9 cellular contexts compared by ENCODE assay signal in the genomic region with DNA sequence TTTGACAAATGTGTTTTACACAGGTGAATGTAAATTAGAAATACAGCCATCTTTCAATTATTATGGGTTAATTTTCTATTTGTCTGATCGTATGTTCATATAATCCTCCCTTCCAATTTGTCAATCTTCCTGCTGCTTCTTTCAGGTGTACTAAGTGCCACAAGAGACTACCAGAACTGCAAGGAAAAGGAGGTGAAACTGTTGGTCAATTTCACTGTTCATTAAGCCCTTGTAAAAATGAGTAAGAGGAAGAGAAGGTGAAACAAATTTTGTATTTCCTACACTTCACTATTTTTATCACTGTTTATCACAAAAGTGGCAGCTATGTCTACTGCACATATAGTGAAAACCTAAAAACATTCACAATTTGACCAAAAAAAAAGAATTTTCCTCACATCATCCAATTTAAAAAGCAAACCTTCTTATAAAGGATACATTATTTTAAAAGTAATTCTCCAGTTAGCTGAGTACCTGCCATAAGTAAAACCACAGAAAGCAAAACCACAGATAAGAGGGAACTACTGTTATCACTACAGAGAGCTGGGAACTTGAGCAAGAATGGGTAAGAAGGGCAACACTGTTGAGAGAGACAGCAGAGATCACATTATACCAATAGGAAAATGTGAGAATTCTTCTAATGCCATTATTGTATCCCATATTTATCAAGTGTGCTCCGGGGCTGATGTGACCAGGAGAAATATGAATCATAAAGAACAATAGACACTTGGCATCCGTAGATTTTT.
DNase-seq lines count a peak whose midpoint lies in the region; ATAC-seq and TF ChIP-seq lines count a peak whose summit lies in the region.
"Had no signal": no experiment of that assay in that cellular context is flagged by ENCODE, and none has a peak within 500 bp of the region (broad histone marks: within the 10 kb centered on the region; RNA-seq: fewer than 3 reads in every experiment).

No MANE protein-coding gene starts in this region.

- H3K27me3 ChIP-seq in osteoblast (ENCODE audit: insufficient read depth, low read length) = no peaks in the 10 kb centered on the region

- H3K4me3 ChIP-seq in osteoblast (ENCODE audit: insufficient read depth, low read length) = no peak overlapping the region

- H3K27ac ChIP-seq in RWPE1 = no peak overlapping the region
- H3K27ac ChIP-seq in osteoblast (ENCODE audit: low read depth, low read length) = no peak overlapping the region

- no peak overlapping the region for H3K4me2 ChIP-seq in osteoblast (ENCODE audit: insufficient read depth, low read length)

- peak; percentile 90 to 98 for ATAC-seq in activated naive CD4-positive, alpha-beta T cell treated with anti-CD3 and anti-CD28 coated beads, Interleukin-2, amount 50 U/mL, for 72 hours
- ATAC-seq in HG03066 (IDR thresholded peaks at IDR 0.05; ENCODE audit: low read depth, unreplicated experiment) (peak; percentile 91), omental fat pad (ENCODE audit: low FRiP score) (no peak)
- peak; percentile 94 for ATAC-seq in stimulated activated naive CD8-positive, alpha-beta T cell treated with anti-CD3 and anti-CD28 coated beads, Interleukin-15, Interleukin-2, amounts not matched to agents 100 U/mL and 50 U/mL, for 24 hours

- H4K20me1 ChIP-seq in osteoblast (ENCODE audit: insufficient read depth, low read length) = no peaks in the 10 kb centered on the region

- H3K9me3 ChIP-seq in osteoblast (ENCODE audit: low read depth, low read length) = no peaks in the 10 kb centered on the region

- H3K36me3 Mint-ChIP-seq in activated naive CD4-positive, alpha-beta T cell treated with anti-CD3 and anti-CD28 coated beads, Interleukin-2, amount 50 U/mL, for 72 hours = peaks cover 0 to 3% of the 10 kb centered on the region in 2 donors
- no peaks in the 10 kb centered on the region for H3K36me3 Mint-ChIP-seq in activated naive CD4-positive, alpha-beta T cell treated with anti-CD3 and anti-CD28 coated beads, Interleukin-2, amount 10 ng/mL, durations not matched to agents 7 days and 5 days

- H3K36me3 ChIP-seq in osteoblast (ENCODE audit: insufficient read depth, low read length) = no peaks in the 10 kb centered on the region

- H2AFZ ChIP-seq in osteoblast (ENCODE audit: low read length) = no peak overlapping the region

- TF ChIP-seq CTCF in RWPE1 (conservative IDR thresholded peaks at IDR 0.05; ENCODE audit: low read depth) (no peak), omental fat pad (IDR thresholded peaks at IDR 0.05) (no peak), osteoblast (IDR thresholded peaks at IDR 0.05; ENCODE audit: extremely low read depth, low read depth, low read length) (no peak)

- H3K27me3 Mint-ChIP-seq in activated naive CD4-positive, alpha-beta T cell treated with anti-CD3 and anti-CD28 coated beads, Interleukin-2, amount 10 ng/mL, durations not matched to agents 7 days and 5 days = no peaks in the 10 kb centered on the region

- H3K27ac Mint-ChIP-seq in activated naive CD4-positive, alpha-beta T cell treated with anti-CD3 and anti-CD28 coated beads, Interleukin-2, amount 50 U/mL, for 72 hours = no peak overlapping the region
- no peak overlapping the region for H3K27ac Mint-ChIP-seq in activated naive CD4-positive, alpha-beta T cell treated with anti-CD3 and anti-CD28 coated beads, Interleukin-2, amount 10 ng/mL, durations not matched to agents 7 days and 5 days

- DNase-seq in activated naive CD4-positive, alpha-beta T cell treated with anti-CD3 and anti-CD28 coated beads, Interleukin-2, amount 50 U/mL, for 72 hours (ENCODE audit: low spot score in 2 of 2) = no peak
- DNase-seq in activated naive CD4-positive, alpha-beta T cell treated with anti-CD3 and anti-CD28 coated beads, Interleukin-2, amount 10 ng/mL, durations not matched to agents 7 days and 5 days = no peak
- DNase-seq in RWPE1 (ENCODE audit: low spot score) (peak; percentile 0), omental fat pad (ENCODE audit: low spot score) (no peak), osteoblast (ENCODE audit: insufficient read length, low spot score, missing footprints) (no peak)
- DNase-seq in stimulated activated naive CD8-positive, alpha-beta T cell treated with anti-CD3 and anti-CD28 coated beads, Interleukin-15, Interleukin-2, amounts not matched to agents 100 U/mL and 50 U/mL, for 24 hours = no peak
- no peak for DNase-seq in stimulated activated naive CD4-positive, alpha-beta T cell (lab: John Stamatoyannopoulos, UW)
- DNase-seq: hypothalamus had no signal

- POLR2A ChIA-PET in RWPE1 (lab: Yijun Ruan, JAX; ENCODE audit: low non-redundant PET) = no interaction called here

- H3K4me3 Mint-ChIP-seq in activated naive CD4-positive, alpha-beta T cell treated with anti-CD3 and anti-CD28 coated beads, Interleukin-2, amount 10 ng/mL, durations not matched to agents 7 days and 5 days = no peak overlapping the region

- peaks cover 2% of the 10 kb centered on the region for H3K79me2 ChIP-seq in osteoblast (ENCODE audit: insufficient read depth, low read length)

- peaks cover 0 to 4% of the 10 kb centered on the region in 2 donors for H3K9me3 Mint-ChIP-seq in activated naive CD4-positive, alpha-beta T cell treated with anti-CD3 and anti-CD28 coated beads, Interleukin-2, amount 50 U/mL, for 72 hours
- H3K9me3 Mint-ChIP-seq in activated naive CD4-positive, alpha-beta T cell treated with anti-CD3 and anti-CD28 coated beads, Interleukin-2, amount 10 ng/mL, durations not matched to agents 7 days and 5 days = no peaks in the 10 kb centered on the region

- CTCF ChIA-PET in activated naive CD4-positive, alpha-beta T cell treated with anti-CD3 and anti-CD28 coated beads, Interleukin-2, amount 10 ng/mL, durations not matched to agents 7 days and 5 days (lab: Charles Lee) = no interaction called here
- CTCF ChIA-PET in RWPE1 (lab: Yijun Ruan, JAX) = interaction anchor here (0.7 kb wide), 1 partner anchor 34 kb away, joined by 5 read pairs; no protein-coding TSS in a partner anchor

- peaks cover 3% of the 10 kb centered on the region for H3K4me1 Mint-ChIP-seq in activated naive CD4-positive, alpha-beta T cell treated with anti-CD3 and anti-CD28 coated beads, Interleukin-2, amount 10 ng/mL, durations not matched to agents 7 days and 5 days

- H3K4me1 ChIP-seq in osteoblast (ENCODE audit: insufficient read depth, low read length) = peaks cover 16% of the 10 kb centered on the region
